ENCODE assay signal across 1 cellular context in the genomic region with DNA sequence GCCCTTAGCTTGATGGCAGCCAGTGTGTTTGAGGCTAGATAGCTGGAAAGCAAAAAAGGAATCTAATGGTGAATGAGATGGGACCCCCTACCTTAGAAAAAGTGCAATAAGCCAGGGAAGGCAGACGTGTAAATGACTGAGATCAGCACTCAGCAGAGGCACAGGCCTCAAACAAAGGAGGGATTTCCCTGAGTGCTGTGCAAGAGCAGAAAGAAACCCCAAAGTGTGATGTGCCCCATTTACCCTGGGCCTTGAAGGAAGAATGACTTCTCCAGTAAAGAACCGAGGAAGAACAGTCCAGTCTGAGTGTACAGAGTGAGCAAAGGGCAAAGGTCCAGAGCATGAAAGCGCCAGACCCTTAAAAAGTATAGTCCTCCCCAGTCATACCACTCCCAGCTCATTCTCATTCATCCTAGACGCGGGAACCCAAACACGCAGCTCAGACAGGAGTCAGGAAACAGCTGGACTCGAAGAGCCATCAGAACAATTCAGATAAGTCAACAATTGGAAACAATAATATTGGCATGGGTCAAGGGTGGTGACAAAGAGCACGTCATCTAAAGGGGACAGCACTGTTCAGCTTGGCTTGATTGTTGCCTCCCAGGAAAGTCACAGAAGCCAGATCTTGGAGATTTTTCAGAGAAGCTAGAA.
TF ChIP-seq lines count a peak whose summit lies in the region.

No MANE protein-coding gene starts in this region.

TF ChIP-seq in HepG2, 621 proteins besides CTCF, POLR2A, EP300 and RAD21 (continued from another document and continues in another):
- TF ChIP-seq RBFOX2 (IDR thresholded peaks at IDR 0.05; ENCODE audit: low read depth, low read length) (no peak), ERF (CRISPR knock-in tag; IDR thresholded peaks at IDR 0.05) (0 out of 2 replicates have a peak, but pooled peaks have one; percentile 50), RCOR2 (CRISPR knock-in tag; IDR thresholded peaks at IDR 0.05) (no peak), CREB1 (IDR thresholded peaks at IDR 0.05) (peak; percentile 63), CREB1 (CRISPR knock-in tag; IDR thresholded peaks at IDR 0.05) (no peak), KLF13 (CRISPR knock-in tag; IDR thresholded peaks at IDR 0.05) (no peak), ZNF501 (CRISPR knock-in tag; IDR thresholded peaks at IDR 0.05) (peak; percentile 59; the same call in 1 of the 2 replicates), NR2F1 (CRISPR knock-in tag; IDR thresholded peaks at IDR 0.05) (peak; percentile 36 to 52; a peak in 2 of 4 replicates), HNF1B (CRISPR knock-in tag; IDR thresholded peaks at IDR 0.05) (peak; percentile 77; the same call in 1 of the 2 replicates), ZNF747 (CRISPR knock-in tag; IDR thresholded peaks at IDR 0.05; ENCODE audit: borderline replicate concordance) (no peak), ZNF432 (CRISPR knock-in tag; IDR thresholded peaks at IDR 0.05; ENCODE audit: borderline replicate concordance) (no peak), RFX1 (IDR thresholded peaks at IDR 0.05) (no peak), ARID3A (IDR thresholded peaks at IDR 0.05; ENCODE audit: low read depth, low read length) (0 out of 2 replicates have a peak, but pooled peaks have one; percentile 17), ZNF547 (CRISPR knock-in tag; IDR thresholded peaks at IDR 0.05) (no peak), ZBTB20 (CRISPR knock-in tag; IDR thresholded peaks at IDR 0.05; ENCODE audit: borderline replicate concordance, low read depth) (no peak), HNRNPUL1 (IDR thresholded peaks at IDR 0.05; ENCODE audit: low read depth, low read length) (no peak), ZNF331 (CRISPR knock-in tag; IDR thresholded peaks at IDR 0.05) (0 out of 2 replicates have a peak, but pooled peaks have one; percentile 20), LCORL (IDR thresholded peaks at IDR 0.05) (no peak), LCORL (CRISPR knock-in tag; IDR thresholded peaks at IDR 0.05) (peak; percentile 32; the same call in 1 of the 2 replicates), ZNF749 (CRISPR knock-in tag; IDR thresholded peaks at IDR 0.05; ENCODE audit: borderline replicate concordance) (no peak), RXRB (CRISPR knock-in tag; IDR thresholded peaks at IDR 0.05; ENCODE audit: borderline replicate concordance) (0 out of 2 replicates have a peak, but pooled peaks have one; percentile 11), ZNF577 (CRISPR knock-in tag; IDR thresholded peaks at IDR 0.05; ENCODE audit: borderline replicate concordance, low read depth) (no peak), TEAD3 (CRISPR knock-in tag; optimal IDR thresholded peaks at IDR 0.05; ENCODE audit: borderline replicate concordance) (peak; percentile 37), MAFK (conservative IDR thresholded peaks at IDR 0.05 in 1 of 2, IDR thresholded peaks at IDR 0.05 in 1 of 2; ENCODE audit: low read length in 2 of 2) (no peak), FOXK2 (IDR thresholded peaks at IDR 0.05) (no peak), SAFB2 (CRISPR knock-in tag; IDR thresholded peaks at IDR 0.05; ENCODE audit: borderline replicate concordance, low read depth) (no peak), MAX (IDR thresholded peaks at IDR 0.05) (peak; percentile 62; the same call in 1 of the 2 replicates), CREM (IDR thresholded peaks at IDR 0.05) (peak; percentile 42; the same call in 1 of the 2 replicates), CREM (CRISPR knock-in tag; IDR thresholded peaks at IDR 0.05) (no peak), ATF1 (CRISPR knock-in tag; IDR thresholded peaks at IDR 0.05) (peak; percentile 36; the same call in 1 of the 2 replicates), SNAPC5 (CRISPR knock-in tag; IDR thresholded peaks at IDR 0.05; ENCODE audit: borderline replicate concordance) (no peak), KDM1A (CRISPR knock-in tag; IDR thresholded peaks at IDR 0.05) (no peak), WIZ (CRISPR knock-in tag; IDR thresholded peaks at IDR 0.05) (no peak), ZNF263 (CRISPR knock-in tag; IDR thresholded peaks at IDR 0.05) (peak; percentile 44; the same call in 1 of the 2 replicates), HHEX (CRISPR knock-in tag; IDR thresholded peaks at IDR 0.05) (no peak), ZNF775 (CRISPR knock-in tag; IDR thresholded peaks at IDR 0.05; ENCODE audit: borderline replicate concordance) (no peak), DR1 (CRISPR knock-in tag; IDR thresholded peaks at IDR 0.05) (no peak), KAT8 (CRISPR knock-in tag; IDR thresholded peaks at IDR 0.05) (peak; percentile 27; the same call in 1 of the 2 replicates), SOX13 (IDR thresholded peaks at IDR 0.05) (peak; percentile 60; the same call in 1 of the 2 replicates), SOX13 (CRISPR knock-in tag; conservative IDR thresholded peaks at IDR 0.05 in 1 of 2, IDR thresholded peaks at IDR 0.05 in 1 of 2) (peak in 1 of 2 experiments; percentile 84; a peak in 2 of 4 replicates), MED1 (CRISPR knock-in tag; IDR thresholded peaks at IDR 0.05) (peak; percentile 49; the same call in 1 of the 2 replicates), KLF12 (CRISPR knock-in tag; IDR thresholded peaks at IDR 0.05; ENCODE audit: borderline replicate concordance) (no peak), HOMEZ (CRISPR knock-in tag; IDR thresholded peaks at IDR 0.05; ENCODE audit: low read depth) (peak; percentile 19; the same call in 1 of the 2 replicates), NCOA2 (CRISPR knock-in tag; IDR thresholded peaks at IDR 0.05) (no peak), NR1H2 (CRISPR knock-in tag; IDR thresholded peaks at IDR 0.05; ENCODE audit: borderline replicate concordance, low read depth) (no peak), HMG20A (CRISPR knock-in tag; IDR thresholded peaks at IDR 0.05; ENCODE audit: borderline replicate concordance) (no peak), HNRNPH1 (optimal IDR thresholded peaks at IDR 0.05; ENCODE audit: low read depth, low read length) (no peak), ZNF746 (CRISPR knock-in tag; IDR thresholded peaks at IDR 0.05) (no peak), PITX1 (CRISPR knock-in tag; IDR thresholded peaks at IDR 0.05) (no peak), RARA (CRISPR knock-in tag; IDR thresholded peaks at IDR 0.05) (0 out of 2 replicates have a peak, but pooled peaks have one; percentile 41), TOPORS (CRISPR knock-in tag; IDR thresholded peaks at IDR 0.05) (no peak), STAT5B (CRISPR knock-in tag; IDR thresholded peaks at IDR 0.05) (no peak), NR2C2 (CRISPR knock-in tag; IDR thresholded peaks at IDR 0.05; ENCODE audit: borderline replicate concordance) (no peak), SP1 (IDR thresholded peaks at IDR 0.05) (no peak), SP1 (CRISPR knock-in tag; IDR thresholded peaks at IDR 0.05) (no peak), AKAP8 (CRISPR knock-in tag; IDR thresholded peaks at IDR 0.05) (no peak), ZNF639 (CRISPR knock-in tag; conservative IDR thresholded peaks at IDR 0.05) (no peak), IKZF1 (IDR thresholded peaks at IDR 0.05) (no peak), ZMYM3 (CRISPR knock-in tag; IDR thresholded peaks at IDR 0.05) (no peak), SOX6 (IDR thresholded peaks at IDR 0.05) (no peak), SOX6 (CRISPR knock-in tag; IDR thresholded peaks at IDR 0.05) (peak; percentile 68; the same call in 1 of the 2 replicates), ZNF256 (CRISPR knock-in tag; conservative IDR thresholded peaks at IDR 0.05) (no peak), KLF11 (CRISPR knock-in tag; IDR thresholded peaks at IDR 0.05) (no peak)
- TF ChIP-seq, protein P1, sequence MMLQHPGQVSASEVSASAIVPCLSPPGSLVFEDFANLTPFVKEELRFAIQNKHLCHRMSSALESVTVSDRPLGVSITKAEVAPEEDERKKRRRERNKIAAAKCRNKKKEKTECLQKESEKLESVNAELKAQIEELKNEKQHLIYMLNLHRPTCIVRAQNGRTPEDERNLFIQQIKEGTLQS (CRISPR knock-in tag; IDR thresholded peaks at IDR 0.05) = no peak
- TF ChIP-seq, protein P2, sequence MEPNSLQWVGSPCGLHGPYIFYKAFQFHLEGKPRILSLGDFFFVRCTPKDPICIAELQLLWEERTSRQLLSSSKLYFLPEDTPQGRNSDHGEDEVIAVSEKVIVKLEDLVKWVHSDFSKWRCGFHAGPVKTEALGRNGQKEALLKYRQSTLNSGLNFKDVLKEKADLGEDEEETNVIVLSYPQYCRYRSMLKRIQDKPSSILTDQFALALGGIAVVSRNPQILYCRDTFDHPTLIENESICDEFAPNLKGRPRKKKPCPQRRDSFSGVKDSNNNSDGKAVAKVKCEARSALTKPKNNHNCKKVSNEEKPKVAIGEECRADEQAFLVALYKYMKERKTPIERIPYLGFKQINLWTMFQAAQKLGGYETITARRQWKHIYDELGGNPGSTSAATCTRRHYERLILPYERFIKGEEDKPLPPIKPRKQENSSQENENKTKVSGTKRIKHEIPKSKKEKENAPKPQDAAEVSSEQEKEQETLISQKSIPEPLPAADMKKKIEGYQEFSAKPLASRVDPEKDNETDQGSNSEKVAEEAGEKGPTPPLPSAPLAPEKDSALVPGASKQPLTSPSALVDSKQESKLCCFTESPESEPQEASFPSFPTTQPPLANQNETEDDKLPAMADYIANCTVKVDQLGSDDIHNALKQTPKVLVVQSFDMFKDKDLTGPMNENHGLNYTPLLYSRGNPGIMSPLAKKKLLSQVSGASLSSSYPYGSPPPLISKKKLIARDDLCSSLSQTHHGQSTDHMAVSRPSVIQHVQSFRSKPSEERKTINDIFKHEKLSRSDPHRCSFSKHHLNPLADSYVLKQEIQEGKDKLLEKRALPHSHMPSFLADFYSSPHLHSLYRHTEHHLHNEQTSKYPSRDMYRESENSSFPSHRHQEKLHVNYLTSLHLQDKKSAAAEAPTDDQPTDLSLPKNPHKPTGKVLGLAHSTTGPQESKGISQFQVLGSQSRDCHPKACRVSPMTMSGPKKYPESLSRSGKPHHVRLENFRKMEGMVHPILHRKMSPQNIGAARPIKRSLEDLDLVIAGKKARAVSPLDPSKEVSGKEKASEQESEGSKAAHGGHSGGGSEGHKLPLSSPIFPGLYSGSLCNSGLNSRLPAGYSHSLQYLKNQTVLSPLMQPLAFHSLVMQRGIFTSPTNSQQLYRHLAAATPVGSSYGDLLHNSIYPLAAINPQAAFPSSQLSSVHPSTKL (CRISPR knock-in tag; IDR thresholded peaks at IDR 0.05) = peak; percentile 42; the same call in 1 of the 2 replicates
- TF ChIP-seq, protein P3, sequence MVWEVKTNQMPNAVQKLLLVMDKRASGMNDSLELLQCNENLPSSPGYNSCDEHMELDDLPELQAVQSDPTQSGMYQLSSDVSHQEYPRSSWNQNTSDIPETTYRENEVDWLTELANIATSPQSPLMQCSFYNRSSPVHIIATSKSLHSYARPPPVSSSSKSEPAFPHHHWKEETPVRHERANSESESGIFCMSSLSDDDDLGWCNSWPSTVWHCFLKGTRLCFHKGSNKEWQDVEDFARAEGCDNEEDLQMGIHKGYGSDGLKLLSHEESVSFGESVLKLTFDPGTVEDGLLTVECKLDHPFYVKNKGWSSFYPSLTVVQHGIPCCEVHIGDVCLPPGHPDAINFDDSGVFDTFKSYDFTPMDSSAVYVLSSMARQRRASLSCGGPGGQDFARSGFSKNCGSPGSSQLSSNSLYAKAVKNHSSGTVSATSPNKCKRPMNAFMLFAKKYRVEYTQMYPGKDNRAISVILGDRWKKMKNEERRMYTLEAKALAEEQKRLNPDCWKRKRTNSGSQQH (CRISPR knock-in tag; IDR thresholded peaks at IDR 0.05; ENCODE audit: low read depth) = no peak
